ENCODE assay signal across 24 cellular contexts in the genomic region with DNA sequence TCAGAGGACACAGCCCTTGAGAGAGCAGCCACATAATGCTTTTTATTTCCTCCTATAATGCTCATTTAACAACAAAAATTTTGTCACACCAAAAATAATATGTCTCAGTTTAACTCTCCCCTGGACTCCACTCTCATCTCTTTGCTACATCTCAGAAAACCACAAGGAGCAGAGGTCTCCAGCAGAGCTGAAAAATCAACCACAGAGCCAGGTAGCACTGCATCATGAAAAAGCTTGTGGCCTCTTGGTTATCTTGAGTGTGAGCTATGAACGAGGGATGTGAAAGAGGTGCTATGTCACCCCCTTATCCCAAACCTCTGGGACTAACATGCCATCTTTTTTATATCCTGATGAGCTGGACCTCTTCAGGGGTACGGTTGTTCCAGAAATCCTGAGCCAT. TPM values are rescaled to one million over a fixed set of nuclear protein-coding genes. Genes with fewer than 3 reads are reported as not detected.
"Had no signal": no experiment of that assay in that cellular context is flagged by ENCODE, and none has a peak within 500 bp of the region (broad histone marks: within the 10 kb centered on the region; RNA-seq: fewer than 3 reads in every experiment).

No MANE protein-coding gene starts in this region.

- H3K27ac ChIP-seq: coronary artery, esophagus squamous epithelium, gastrocnemius medialis, heart right ventricle, left lung, lower lobe of right lung had no signal

- H3K27me3 ChIP-seq: dorsolateral prefrontal cortex, gastrocnemius medialis, left lung had no signal

- H3K36me3 ChIP-seq: esophagus squamous epithelium, gastrocnemius medialis, heart right ventricle, left lung, lower lobe of right lung had no signal

- DNase-seq: dermis blood vessel endothelial cell; dorsolateral prefrontal cortex; effector CD4-positive, alpha-beta T cell; effector memory CD4-positive, alpha-beta T cell; esophagus squamous epithelium; foreskin fibroblast; foreskin melanocyte; gastrocnemius medialis; glutamatergic neuron; head of caudate nucleus; heart right ventricle; hippocampal formation; left cardiac atrium; left lung; left ventricle myocardium superior; lower lobe of right lung; mesendoderm; midbrain; naive thymus-derived CD4-positive, alpha-beta T cell had no signal

- H3K4me3 ChIP-seq: coronary artery, dorsolateral prefrontal cortex, esophagus squamous epithelium, gastrocnemius medialis, heart right ventricle, left lung, lower lobe of right lung had no signal

- H3K9me3 ChIP-seq: esophagus squamous epithelium, gastrocnemius medialis, heart right ventricle, left lung, lower lobe of right lung had no signal

- H3K4me1 ChIP-seq: esophagus squamous epithelium, gastrocnemius medialis, heart right ventricle, left lung, lower lobe of right lung had no signal

RNA-seq across cellular contexts. Expression of a gene that starts 44.4 kb away (rescaled TPM):
- total RNA-seq: endothelial cell of umbilical vein; left ventricle myocardium superior; lower leg skin; lower lobe of right lung; lung microvascular endothelial cell; mononuclear cell; naive thymus-derived CD4-positive, alpha-beta T cell had no signal
